In genomic region chr5:56270568-56271392, GRCh38 we compare ENCODE assay signal across 7 cellular contexts. TPM values are rescaled to one million over a fixed set of nuclear protein-coding genes. Genes with fewer than 3 reads are reported as not detected.
A peak's percentile ranks its signal among the peaks of the same experiment; 100 is the strongest.
DNase-seq lines count a peak whose midpoint lies in the region; ATAC-seq, FAIRE-seq and TF ChIP-seq lines count a peak whose summit lies in the region.

No MANE protein-coding gene starts in this region.

- no peaks in the 10 kb centered on the region for H3K36me3 ChIP-seq in gastrocnemius medialis

- WGBS in right cardiac atrium = 36% methylated on average over 6 of the region's 6 CpGs

- H3K4me1 ChIP-seq in right cardiac atrium (ENCODE audit: control insufficient read depth, insufficient read depth, low read length) (no peaks in the 10 kb centered on the region), gastrocnemius medialis (no peaks in the 10 kb centered on the region)

- no peaks in the 10 kb centered on the region for H3K27me3 ChIP-seq in right cardiac atrium (ENCODE audit: control insufficient read depth, insufficient read depth)
- no peaks in the 10 kb centered on the region for H3K27me3 ChIP-seq in gastrocnemius medialis

- no peak overlapping the region for H3K27ac ChIP-seq in right cardiac atrium (ENCODE audit: low read length)
- H3K27ac ChIP-seq in gastrocnemius medialis = no peak overlapping the region

- H3K4me3 ChIP-seq in right cardiac atrium (ENCODE audit: low read length) (no peak overlapping the region), gastrocnemius medialis (no peak overlapping the region)

- DNase-seq in GM12892 (ENCODE audit: insufficient read length) (peak; percentile 27), NCI-H128 (lab: John Stamatoyannopoulos, UW; ENCODE audit: unreplicated experiment) (peak; percentile 7), T-helper 2 cell (peak; percentile 27 to 82 (median 57)), amygdala (lab: John Stamatoyannopoulos, UW) (peak in 55 of 56 donors; percentile 6 to 88 (median 61)), right cardiac atrium (peak; percentile 80 to 90 (median 89)), gastrocnemius medialis (peak; percentile 37 to 58)

- TF ChIP-seq POLR2A in GM12892 (IDR thresholded peaks at IDR 0.05; ENCODE audit: low read depth, low read length) (no peak), gastrocnemius medialis (IDR thresholded peaks at IDR 0.05) (no peak)

- intact Hi-C loops in right cardiac atrium (cut with DNase I) = loop anchor here (2.0 to 10.0 kb wide), 5 partner anchors 214 to 568 kb away; no protein-coding TSS in a partner anchor
- intact Hi-C loops in gastrocnemius medialis (cut with DNase I; ENCODE audit: low total_unique reads) = loop anchor here (2.0 kb wide), 1 partner anchor 568 kb away; no protein-coding TSS in a partner anchor

- in situ Hi-C loops in gastrocnemius medialis (cut with MboI; ENCODE audit: low sequenced_read_pairs in 4 of 4) = loop anchor here in 3 of 4 donors (5.0 to 25.0 kb wide), 4 partner anchors 554 to 942 kb away; no protein-coding TSS in a partner anchor

- peak; percentile 75 to 94 (median 87) for TF ChIP-seq CTCF in gastrocnemius medialis (IDR thresholded peaks at IDR 0.05 in 4 of 5, conservative IDR thresholded peaks at IDR 0.05 in 1 of 5)

- H3K9me3 ChIP-seq in right cardiac atrium (ENCODE audit: control insufficient read depth, low read length) = no peaks in the 10 kb centered on the region
- no peaks in the 10 kb centered on the region for H3K9me3 ChIP-seq in gastrocnemius medialis

- ATAC-seq in HG02678 (IDR thresholded peaks at IDR 0.05; ENCODE audit: unreplicated experiment) = peak; percentile 93
- peak; percentile 98 to 99 for ATAC-seq in right cardiac atrium
- ATAC-seq in gastrocnemius medialis = peak; percentile 80 to 91

- FAIRE-seq in GM12892 (lab: Jason Lieb, UNC) = peak; percentile 94

RNA-seq across cellular contexts. Expression of gene ANKRD55, which starts 37.6 kb away (rescaled TPM):
- not detected for polyA plus RNA-seq in GM12892 (2012; ENCODE audit: missing spikeins)
- total RNA-seq in right cardiac atrium (under 1 TPM in 2 of 4 donors, not detected in 2; 0.20 to 0.21 TPM), gastrocnemius medialis (not detected)
- polyA plus RNA-seq in right cardiac atrium = 0.09 TPM

Comparison
In these comparisons a context has a peak if more than half of its experiments do, and no peak if none do; other contexts are left out.
1. DNase-seq: peak in every context shown above with its lines; median percentile 89 in right cardiac atrium; 61 in amygdala; 57 in T-helper 2 cell; 48 in gastrocnemius medialis; 27 in GM12892; 7 in NCI-H128.